In genomic region chr1:245444971-245445370, GRCh38 we compare ENCODE assay signal across 21 cellular contexts.
DNase-seq lines count a peak whose midpoint lies in the region; ATAC-seq and TF ChIP-seq lines count a peak whose summit lies in the region.
"Had no signal": no experiment of that assay in that cellular context is flagged by ENCODE, and none has a peak within 500 bp of the region (broad histone marks: within the 10 kb centered on the region; RNA-seq: fewer than 3 reads in every experiment).

No MANE protein-coding gene starts in this region.

- TF ChIP-seq CTCF in AG10803 (conservative IDR thresholded peaks at IDR 0.05; ENCODE audit: low read length), result no peak
- no peak for TF ChIP-seq CTCF in fibroblast of the aortic adventitia (IDR thresholded peaks at IDR 0.05; ENCODE audit: insufficient read depth, low read length)
- no peak for TF ChIP-seq CTCF in nephron progenitor cell (IDR thresholded peaks at IDR 0.05)

- H3K4me3 ChIP-seq in AG10803 (ENCODE audit: low read length) (no peak overlapping the region), GM23248 (no peak overlapping the region), fibroblast of the aortic adventitia (ENCODE audit: low read depth, low read length) (no peak overlapping the region), SJCRH30 (no peak overlapping the region)
- H3K4me3 ChIP-seq: BLaER1 treated with 17β-estradiol and CSF1 and Interleukin-3, amounts not matched to agents 10 nM and 100 nM; GM23338 had no signal

- peaks cover 16% of the 10 kb centered on the region; the same call in 1 of the 2 replicates for H3F3A ChIP-seq in GM23248 (ENCODE audit: insufficient read depth)

- no peaks in the 10 kb centered on the region for H3K27me3 Mint-ChIP-seq in nephron progenitor cell (ENCODE audit: low read depth, poor library complexity)

- no peak overlapping the region for H2AFZ ChIP-seq in GM23248
- H2AFZ ChIP-seq: GM23338 had no signal

- no peaks in the 10 kb centered on the region for H3K79me2 ChIP-seq in GM23248 (ENCODE audit: insufficient read depth)

- H3K36me3 ChIP-seq in GM23248 (ENCODE audit: low read depth), result no peaks in the 10 kb centered on the region
- no peaks in the 10 kb centered on the region for H3K36me3 ChIP-seq in SJCRH30
- H3K36me3 ChIP-seq: BE2C; BLaER1 treated with 17β-estradiol and CSF1 and Interleukin-3, amounts not matched to agents 10 nM and 100 nM had no signal

- H3K4me2 ChIP-seq in GM23248 (ENCODE audit: unreplicated experiment), result no peak overlapping the region
- H3K4me2 ChIP-seq: BLaER1 treated with 17β-estradiol and CSF1 and Interleukin-3, amounts not matched to agents 10 nM and 100 nM; GM23338 had no signal

- peaks cover 30% of the 10 kb centered on the region for H3K9me3 Mint-ChIP-seq in nephron progenitor cell
- H3K9me3 Mint-ChIP-seq: GM23338, H9 had no signal

- H3K27me3 ChIP-seq in GM23248 (replicated peaks; ENCODE audit: insufficient read depth) (no peaks in the 10 kb centered on the region), SJCRH30 (no peaks in the 10 kb centered on the region)
- H3K27me3 ChIP-seq: BE2C; BLaER1 treated with 17β-estradiol and CSF1 and Interleukin-3, amounts not matched to agents 10 nM and 100 nM had no signal

- in situ Hi-C loops in GM23248 (cut with MboI), result no loop called here

- H3K9me3 ChIP-seq in GM23248 (ENCODE audit: low read depth) (no peaks in the 10 kb centered on the region), SJCRH30 (replicated peaks) (peaks cover 2% of the 10 kb centered on the region)
- H3K9me3 ChIP-seq: BE2C had no signal

- DNase-seq in AG10803 (ENCODE audit: low read depth), result peak; percentile 42
- DNase-seq in GM23248, result peak; percentile 61
- peak; percentile 35 for DNase-seq in fibroblast of the aortic adventitia (ENCODE audit: low read depth)
- no peak for DNase-seq in nephron progenitor cell
- DNase-seq in SJCRH30, result no peak
- DNase-seq in NCI-H187 (lab: John Stamatoyannopoulos, UW), result no peak
- DNase-seq in epidermal melanocyte (ENCODE audit: insufficient read length, low spot score), result no peak
- DNase-seq: AML-193; BE2C; CD4-positive, alpha-beta T cell; CD8-positive, alpha-beta memory T cell; DMS 273 treated with DMSO at 0.1 percent for 48 hours; DMS53; DMS79 treated with DMSO at 0.1 percent for 48 hours; GF-D8; H9 had no signal

- no peaks in the 10 kb centered on the region for H4K20me1 ChIP-seq in GM23248 (ENCODE audit: insufficient read depth)
- H4K20me1 ChIP-seq: BLaER1 treated with 17β-estradiol and CSF1 and Interleukin-3, amounts not matched to agents 10 nM and 100 nM had no signal

- H3K9ac ChIP-seq in GM23248, result no peak overlapping the region
- H3K9ac ChIP-seq: BLaER1 treated with 17β-estradiol and CSF1 and Interleukin-3, amounts not matched to agents 10 nM and 100 nM had no signal

- no peak for ATAC-seq in GM21723 (IDR thresholded peaks at IDR 0.05; ENCODE audit: unreplicated experiment)
- ATAC-seq: GM23338, HCT116 had no signal

- H3K9me2 ChIP-seq in GM23248 (ENCODE audit: insufficient read depth), result no peaks in the 10 kb centered on the region

- H3K27ac ChIP-seq in GM23248 (no peak overlapping the region), SJCRH30 (no peak overlapping the region)
- H3K27ac ChIP-seq: BLaER1 treated with 17β-estradiol and CSF1 and Interleukin-3, amounts not matched to agents 10 nM and 100 nM had no signal

- peak overlapping the region; percentile 61 for H3K27ac Mint-ChIP-seq in nephron progenitor cell
- H3K27ac Mint-ChIP-seq: CD14-positive monocyte; CD4-positive, alpha-beta T cell; CD8-positive, alpha-beta memory T cell; GM23338; H9 had no signal

- H3K36me3 Mint-ChIP-seq in nephron progenitor cell (ENCODE audit: low read depth), result peaks cover 45% of the 10 kb centered on the region
- H3K36me3 Mint-ChIP-seq: CD14-positive monocyte; CD8-positive, alpha-beta memory T cell had no signal

- no peak overlapping the region for H3K4me3 Mint-ChIP-seq in nephron progenitor cell
- H3K4me3 Mint-ChIP-seq: CD14-positive monocyte; CD4-positive, alpha-beta T cell; CD8-positive, alpha-beta memory T cell; GM23338; H9 had no signal

- peaks cover 13% of the 10 kb centered on the region; the same call in 1 of the 2 replicates for H3K4me1 ChIP-seq in GM23248 (ENCODE audit: insufficient read depth)
- peaks cover 10% of the 10 kb centered on the region for H3K4me1 ChIP-seq in SJCRH30

- 20 to 30% methylated on average over 5 of the region's 5 CpGs for WGBS in GM23248 (ENCODE audit: low coverage in 1 of 2, low lambda C conversion rate in 2 of 2, missing lambda C conversion rate in 2 of 2), 2 experiments

- H3K4me1 Mint-ChIP-seq in nephron progenitor cell, result peaks cover 57% of the 10 kb centered on the region
- H3K4me1 Mint-ChIP-seq: CD8-positive, alpha-beta memory T cell had no signal

Comparison
In these comparisons a context has a peak if more than half of its experiments do, and no peak if none do; other contexts are left out.
1. DNase-seq: peak in AG10803 (single experiment), GM23248 (single experiment) and fibroblast of the aortic adventitia (single experiment); none in nephron progenitor cell (single experiment), SJCRH30 (0 of 2), NCI-H187 (0 of 2) and epidermal melanocyte (single experiment).